ENCODE assay signal across 27 cellular contexts in genomic region chr12:5953835-5954586, GRCh38. TPM values are rescaled to one million over a fixed set of nuclear protein-coding genes. Genes with fewer than 3 reads are reported as not detected.
A peak's percentile ranks its signal among the peaks of the same experiment; 100 is the strongest.
DNase-seq lines count a peak whose midpoint lies in the region; ATAC-seq, FAIRE-seq and TF ChIP-seq lines count a peak whose summit lies in the region.
"Had no signal": no experiment of that assay in that cellular context is flagged by ENCODE, and none has a peak within 500 bp of the region (broad histone marks: within the 10 kb centered on the region; RNA-seq: fewer than 3 reads in every experiment).

No MANE protein-coding gene starts in this region.

- no peak overlapping the region for H3K27ac ChIP-seq in A549
- H3K27ac ChIP-seq in Karpas-422 (ENCODE audit: low read length) = no peak overlapping the region
- no peak overlapping the region for H3K27ac ChIP-seq in K562 (ENCODE audit: extremely low read depth, low read depth, low read length)
- H3K27ac ChIP-seq in H9 (ENCODE audit: insufficient read length, low read depth, low read length) = no peak overlapping the region
- H3K27ac ChIP-seq: 22Rv1, BLaER1 had no signal

- H3K79me2 ChIP-seq in Karpas-422 (ENCODE audit: low read length) (no peaks in the 10 kb centered on the region), K562 (ENCODE audit: control insufficient read depth, insufficient read depth, low read length) (no peaks in the 10 kb centered on the region), H9 (ENCODE audit: insufficient read depth, low read length) (no peaks in the 10 kb centered on the region)

- no peak overlapping the region for H3K4ac ChIP-seq in H9 (ENCODE audit: low read depth, low read length)

- no peaks in the 10 kb centered on the region; a peak in 1 of 5 replicates for H3K9me3 Mint-ChIP-seq in H9

- no peak overlapping the region for H2BK5ac ChIP-seq in H9 (ENCODE audit: insufficient read length, low read length)

- intact Hi-C loops in K562 (cut with micrococcal nuclease) = no loop called here

- no peaks in the 10 kb centered on the region for H3K23me2 ChIP-seq in H9 (ENCODE audit: insufficient read length, low read depth, low read length, poor library complexity, severe bottlenecking)

- H3K14ac ChIP-seq in H9 (ENCODE audit: insufficient read depth, low read length) = no peak overlapping the region

- H3K36me3 ChIP-seq in Karpas-422 (ENCODE audit: insufficient read depth, low read length) (no peaks in the 10 kb centered on the region), K562 (ENCODE audit: control insufficient read depth, insufficient read depth, low read length) (no peaks in the 10 kb centered on the region)
- H3K36me3 ChIP-seq: BE2C, BLaER1 had no signal

- TF ChIP-seq CTCF in A549 (IDR thresholded peaks at IDR 0.05) = no peak
- TF ChIP-seq CTCF in K562 (IDR thresholded peaks at IDR 0.05 in 2 of 3, conservative IDR thresholded peaks at IDR 0.05 in 1 of 3; ENCODE audit: insufficient read depth in 2 of 3, low read depth in 1 of 3, low read length in 3 of 3) = no peak
- TF ChIP-seq CTCF in H9 (conservative IDR thresholded peaks at IDR 0.05) = no peak

- CTCF ChIA-PET in A549 (lab: Yijun Ruan, JAX) (interaction anchor here (0.6 to 1.8 kb wide), 4 partner anchors 10 to 64 kb away, joined by 3 to 10 read pairs (median 3); no protein-coding TSS in a partner anchor), K562 (lab: Yijun Ruan, JAX; ENCODE audit: low intra/inter-chr PET ratio) (interaction anchor here (0.6 kb wide), 1 partner anchor 64 kb away, joined by 3 read pairs; no protein-coding TSS in a partner anchor)

- no peak overlapping the region for H2BK15ac ChIP-seq in H9 (ENCODE audit: low read depth, low read length)

- H4K5ac ChIP-seq in H9 (ENCODE audit: insufficient read length, low read depth, low read length) = no peak overlapping the region

- no peak overlapping the region for H3K4me2 ChIP-seq in A549
- no peak overlapping the region for H3K4me2 ChIP-seq in Karpas-422 (ENCODE audit: low read depth, low read length, poor library complexity, severe bottlenecking)
- H3K4me2 ChIP-seq in K562 (ENCODE audit: insufficient read depth, low read length) = no peak overlapping the region
- H3K4me2 ChIP-seq in H9 (ENCODE audit: insufficient read depth, insufficient read length, low read length) = no peak overlapping the region
- H3K4me2 ChIP-seq: BLaER1 had no signal

- no peak overlapping the region for H3K27ac Mint-ChIP-seq in H9
- H3K27ac Mint-ChIP-seq: CD14-positive monocyte; CD4-positive, alpha-beta memory T cell; CD4-positive, CD25-positive, alpha-beta regulatory T cell had no signal

- no peak overlapping the region for H3K23ac ChIP-seq in H9 (ENCODE audit: insufficient read length, low read depth, low read length)

- H3K4me3 ChIP-seq in A549 = no peak overlapping the region
- H3K4me3 ChIP-seq in Karpas-422 (ENCODE audit: low read length) = no peak overlapping the region
- H3K4me3 ChIP-seq in K562 = no peak overlapping the region
- H3K4me3 ChIP-seq: BLaER1, GM12878 had no signal

- no peak for DNase-seq in A549 (ENCODE audit: low read depth in 1 of 2, low spot score in 1 of 2)
- peak; percentile 27 for DNase-seq in Karpas-422
- DNase-seq in K562 (ENCODE audit: extremely low read depth in 1 of 4, low spot score in 3 of 4) = no peak
- no peak for DNase-seq in H9
- DNase-seq: ACHN; BE2C; C1 segment of cervical spinal cord; CD4-positive, alpha-beta memory T cell; CD4-positive, CD25-positive, alpha-beta regulatory T cell; CD8-positive, alpha-beta memory T cell; COR-L47; DMS 273 treated with DMSO at 0.1 percent for 48 hours; DMS153; DMS53; DMS79; DND-41; EL; GDM1 had no signal

- H4K20me1 ChIP-seq in Karpas-422 (ENCODE audit: insufficient read depth, low read depth, low read length) (no peaks in the 10 kb centered on the region), K562 (replicated peaks; ENCODE audit: control insufficient read depth, insufficient read depth, low read length) (no peaks in the 10 kb centered on the region), H9 (ENCODE audit: control insufficient read depth, insufficient read depth, insufficient read length) (no peaks in the 10 kb centered on the region)
- H4K20me1 ChIP-seq: BLaER1 had no signal

- no peak overlapping the region for H2BK120ac ChIP-seq in H9 (ENCODE audit: low read depth, low read length, poor library complexity, severe bottlenecking)

- no peaks in the 10 kb centered on the region for H3K79me1 ChIP-seq in H9 (ENCODE audit: insufficient read depth, low read depth, low read length, poor library complexity, severe bottlenecking)

- no peaks in the 10 kb centered on the region for H3K27me3 ChIP-seq in Karpas-422 (ENCODE audit: low read length)
- H3K27me3 ChIP-seq in K562 (ENCODE audit: control insufficient read depth in 2 of 2, insufficient read depth in 2 of 2, low read length in 2 of 2) = no peaks in the 10 kb centered on the region
- H3K27me3 ChIP-seq in H9 (ENCODE audit: insufficient read depth, low read length) = no peaks in the 10 kb centered on the region
- H3K27me3 ChIP-seq: BLaER1 had no signal

- H4K8ac ChIP-seq in H9 (replicated peaks; ENCODE audit: insufficient read length, low read depth, low read length) = no peak overlapping the region

- no peak overlapping the region for H2BK20ac ChIP-seq in H9 (ENCODE audit: low read depth, low read length, poor library complexity, severe bottlenecking)

- H2AFZ ChIP-seq in Karpas-422 (ENCODE audit: low read length) (no peak overlapping the region), K562 (ENCODE audit: low read depth, low read length) (no peak overlapping the region), H9 (ENCODE audit: low read length) (no peak overlapping the region)

- H3T11ph ChIP-seq in H9 (ENCODE audit: low read length) = no peak overlapping the region

- H3K36me3 Mint-ChIP-seq in H9 (ENCODE audit: insufficient read depth in 1 of 3, low read depth in 3 of 3) = no peaks in the 10 kb centered on the region; a peak in 1 of 7 replicates
- H3K36me3 Mint-ChIP-seq: CD14-positive monocyte; CD4-positive, alpha-beta memory T cell; CD4-positive, CD25-positive, alpha-beta regulatory T cell; CD8-positive, alpha-beta memory T cell had no signal

- 0 out of 4 replicates have a peak, but pooled peaks cover 0 to 3% of the 10 kb centered on the region in 2 experiments for H3K4me1 Mint-ChIP-seq in H9
- H3K4me1 Mint-ChIP-seq: CD14-positive monocyte; CD4-positive, alpha-beta memory T cell; CD4-positive, CD25-positive, alpha-beta regulatory T cell; CD8-positive, alpha-beta memory T cell had no signal

- no peaks in the 10 kb centered on the region for H3K9me2 ChIP-seq in Karpas-422 (replicated peaks; ENCODE audit: insufficient read depth, low read length)

- H3K4me1 ChIP-seq in A549 (no peaks in the 10 kb centered on the region), Karpas-422 (ENCODE audit: low read length) (no peaks in the 10 kb centered on the region), K562 (replicated peaks in 1 of 2; ENCODE audit: control insufficient read depth in 2 of 2, insufficient read depth in 2 of 2, low read length in 2 of 2) (no peaks in the 10 kb centered on the region), H9 (ENCODE audit: insufficient read depth, low read length) (no peaks in the 10 kb centered on the region)
- H3K4me1 ChIP-seq: BE2C, BLaER1 had no signal

- ATAC-seq in A549 (no peak), K562 (no peak), HG02678 (IDR thresholded peaks at IDR 0.05; ENCODE audit: unreplicated experiment) (no peak), GM21515 (IDR thresholded peaks at IDR 0.05; ENCODE audit: unreplicated experiment) (no peak)
- ATAC-seq: GM12878 had no signal

- POLR2A ChIA-PET in A549 (lab: Yijun Ruan, JAX) = no interaction called here
- POLR2A ChIA-PET in K562 (lab: Yijun Ruan, JAX) = interaction anchor here (1.4 kb wide), 1 partner anchor 17 kb away, joined by 3 read pairs; no protein-coding TSS in a partner anchor

- H3K9ac ChIP-seq in Karpas-422 (ENCODE audit: low read length) (no peak overlapping the region), K562 (ENCODE audit: insufficient read depth in 1 of 2, low read depth in 2 of 2, low read length in 2 of 2) (no peak overlapping the region), H9 (ENCODE audit: extremely low read depth, insufficient read length, low read length) (no peak overlapping the region)
- H3K9ac ChIP-seq: BLaER1 had no signal

- no peak overlapping the region for H2AK5ac ChIP-seq in H9 (ENCODE audit: insufficient read length, low read length)

- FAIRE-seq in A549 (lab: Jason Lieb, UNC) (no peak), K562 (lab: Jason Lieb, UNC) (no peak)
- FAIRE-seq: GM12878, GM19239 had no signal

- no peaks in the 10 kb centered on the region for H3K9me1 ChIP-seq in K562 (ENCODE audit: control insufficient read depth, insufficient read depth, low read length)

- peaks cover 23% of the 10 kb centered on the region for H3K27me3 Mint-ChIP-seq in H9 (ENCODE audit: low read depth)

- WGBS in A549 (ENCODE audit: missing lambda C conversion rate) = 29% methylated on average over 5 of the region's 5 CpGs
- 0% methylated on average over 5 of the region's 5 CpGs for WGBS in K562 (ENCODE audit: insufficient coverage, low coverage, missing lambda C conversion rate)
- WGBS in H9 (ENCODE audit: extremely low coverage, insufficient read length, low lambda C conversion rate) = no CpG with 5 or more reads among the region's 5 CpGs

- H2BK12ac ChIP-seq in H9 (ENCODE audit: insufficient read length, low read depth, low read length) = no peak overlapping the region

- H4K91ac ChIP-seq in H9 (ENCODE audit: insufficient read length, low read depth, low read length) = no peak overlapping the region

- no peak overlapping the region for H3K4me3 Mint-ChIP-seq in H9
- H3K4me3 Mint-ChIP-seq: CD14-positive monocyte; CD4-positive, alpha-beta memory T cell; CD4-positive, CD25-positive, alpha-beta regulatory T cell; CD8-positive, alpha-beta memory T cell had no signal

- no peak for TF ChIP-seq RAD21 in A549 (conservative IDR thresholded peaks at IDR 0.05 in 1 of 2, IDR thresholded peaks at IDR 0.05 in 1 of 2)
- no peak for TF ChIP-seq RAD21 in K562 (CRISPR knock-in tag; conservative IDR thresholded peaks at IDR 0.05 in 1 of 2, IDR thresholded peaks at IDR 0.05 in 1 of 2)

- no peak overlapping the region for H3K56ac ChIP-seq in H9 (ENCODE audit: insufficient read length, low read depth, low read length)

- in situ Hi-C loops in K562 (cut with MboI) = no loop called here

- TF ChIP-seq POLR2A in A549 (IDR thresholded peaks at IDR 0.05; ENCODE audit: low read length) (no peak), K562 (conservative IDR thresholded peaks at IDR 0.05) (no peak)

- H3K18ac ChIP-seq in H9 (ENCODE audit: insufficient read length, low read depth, low read length) = no peak overlapping the region

- no peak for TF ChIP-seq EP300 in A549 (IDR thresholded peaks at IDR 0.05)
- TF ChIP-seq EP300 in K562 (IDR thresholded peaks at IDR 0.05; ENCODE audit: low read length) = no peak

- H3K9me3 ChIP-seq in A549 (no peaks in the 10 kb centered on the region), Karpas-422 (ENCODE audit: low read length) (no peaks in the 10 kb centered on the region), K562 (replicated peaks; ENCODE audit: control insufficient read depth, insufficient read depth, low read depth, low read length) (no peaks in the 10 kb centered on the region), H9 (ENCODE audit: control insufficient read depth, low read depth, low read length) (no peaks in the 10 kb centered on the region)
- H3K9me3 ChIP-seq: BE2C, BLaER1 had no signal

- no TSS peak for BruUV-seq in K562 (replicated peaks; lab: Mats Ljungman, UMichigan)

RNA-seq across cellular contexts. Expression of gene ANO2, which starts 9.0 kb away (rescaled TPM):
- not detected in 2 replicates for polyA plus RNA-seq in A549 (2011; rRNA removed)
- not detected in 2 replicates for polyA plus RNA-seq in A549 (2012; cell fraction: cytosol; rRNA removed)
- polyA plus RNA-seq in A549 (2012; cell fraction: nucleus; rRNA removed) = not detected in 2 replicates
- polyA plus RNA-seq in A549 (2017; fragmentation: RNase III; extraction: RNeasy Plus Mini Kit Qiagen cat#74134 plus additional on column Dnase treatment) = not detected in 3 replicates
- not detected in 2 replicates for polyA minus RNA-seq in A549 (2011; rRNA and poly(A)+ RNA removed)
- not detected in 2 replicates for total RNA-seq in Karpas-422 (2014; rRNA removed; shearing (Covaris generic); ENCODE audit: low replicate concordance)
- 0.39 TPM in 1 of 2 replicates, not detected in the other for total RNA-seq in K562 (2011; cell fraction: chromatin; rRNA removed; ENCODE audit: low replicate concordance)
- total RNA-seq in K562 (2011; cell fraction: nucleolus; rRNA removed) = not detected in 2 replicates
- not detected in 2 replicates for total RNA-seq in K562 (2011; cell fraction: nucleoplasm; rRNA removed)
- total RNA-seq in K562 (2014; rRNA removed) = 0.64 TPM in 1 of 2 replicates, not detected in the other
- not detected in 2 replicates for total RNA-seq in K562 (2014; rRNA removed; fragmentation: Illumina TruSeq; extraction: Trizol)
- not detected in 2 replicates for total RNA-seq in K562 (2015; rRNA removed; fragmentation: Illumina TruSeq; extraction: Trizol)
- total RNA-seq in K562 (2021) = not detected in 2 replicates
- polyA plus RNA-seq in K562 (2011; rRNA removed) = not detected in 2 replicates
- not detected in 2 replicates for polyA plus RNA-seq in K562 (2011; cell fraction: cytosol; rRNA removed)
- not detected in 2 replicates for polyA plus RNA-seq in K562 (2011; cell fraction: nucleus; rRNA removed)
- not detected in 2 replicates for polyA plus RNA-seq in K562 (2012)
- polyA plus RNA-seq in K562 (2014; fragmentation: Illumina TruSeq; extraction: Trizol) = not detected in 2 replicates
- polyA plus RNA-seq in K562 (2014; fragmentation: Nextera tagmentation; extraction: Ambion mirVana) = not detected
- 0.08 TPM in 1 of 2 replicates, not detected in the other for polyA plus RNA-seq in K562 (2014; rRNA removed)
- not detected in 2 replicates for polyA minus RNA-seq in K562 (2011; rRNA and poly(A)+ RNA removed)
- polyA minus RNA-seq in K562 (2011; cell fraction: cytosol; rRNA and poly(A)+ RNA removed) = not detected in 2 replicates
- polyA minus RNA-seq in K562 (2011; cell fraction: nucleus; rRNA and poly(A)+ RNA removed) = not detected in 2 replicates
- total RNA-seq in H9 (2021) = 3.8 and 4.2 TPM in 2 replicates
- total RNA-seq: A673; CD4-positive, alpha-beta memory T cell; CD8-positive, alpha-beta memory T cell; G401; GM12878 had no signal
- polyA plus RNA-seq: CD14-positive monocyte; CD4-positive, alpha-beta memory T cell; CD4-positive, CD25-positive, alpha-beta regulatory T cell; CD8-positive, alpha-beta memory T cell; GM12878 had no signal

Comparison
In these comparisons a context has a peak if more than half of its experiments do, and no peak if none do; other contexts are left out.
1. Of the 35 proteins assayed by ChIP-seq in both K562 and A549: peak only in K562: none; only in A549: CBX8 and RNF2; in both: none; in neither: 33.